Comparison of ENCODE assay signal across 20 cellular contexts in genomic region chr20:62043131-62043914, GRCh38. TPM values are rescaled to one million over a fixed set of nuclear protein-coding genes. Genes with fewer than 3 reads are reported as not detected.
DNase-seq lines count a peak whose midpoint lies in the region; ATAC-seq, FAIRE-seq and TF ChIP-seq lines count a peak whose summit lies in the region.
"Had no signal": no experiment of that assay in that cellular context is flagged by ENCODE, and none has a peak within 500 bp of the region (broad histone marks: within the 10 kb centered on the region; RNA-seq: fewer than 3 reads in every experiment).

No MANE protein-coding gene starts in this region.

- H3K27ac ChIP-seq in breast epithelium, result no peak overlapping the region
- H3K27ac ChIP-seq in K562 (ENCODE audit: extremely low read depth, low read depth, low read length), result peak overlapping the region; percentile 10; the same call in 1 of the 3 replicates
- peak overlapping the region; percentile 71 for H3K27ac ChIP-seq in HepG2 (ENCODE audit: extremely low read length, insufficient read depth, low read length)
- H3K27ac ChIP-seq in testis, result peak overlapping the region; percentile 41 to 66
- no peak overlapping the region for H3K27ac ChIP-seq in prostate gland
- H3K27ac ChIP-seq: HL-60, upper lobe of left lung had no signal

- H3K9me1 ChIP-seq in K562 (ENCODE audit: control insufficient read depth, insufficient read depth, low read length), result no peaks in the 10 kb centered on the region

- H3K79me2 ChIP-seq in K562 (ENCODE audit: control insufficient read depth, insufficient read depth, low read length) (peaks cover 96% of the 10 kb centered on the region), HepG2 (ENCODE audit: insufficient read depth, low read length) (peaks cover 94% of the 10 kb centered on the region)

- TF ChIP-seq EP300 in K562 (IDR thresholded peaks at IDR 0.05; ENCODE audit: low read length) (no peak), HepG2 (IDR thresholded peaks at IDR 0.05; ENCODE audit: low read depth in 2 of 2, low read length in 2 of 2) (peak; percentile 72 to 86), HepG2 (CRISPR knock-in tag; IDR thresholded peaks at IDR 0.05; ENCODE audit: borderline replicate concordance) (peak; percentile 59; the same call in 1 of the 2 replicates)

- H3K27me3 Mint-ChIP-seq in MCF 10A (ENCODE audit: insufficient read depth, unreplicated experiment), result no peaks in the 10 kb centered on the region
- H3K27me3 Mint-ChIP-seq: central memory CD8-positive, alpha-beta T cell had no signal

- no peak overlapping the region for H3K4me3 Mint-ChIP-seq in MCF 10A (ENCODE audit: unreplicated experiment)
- H3K4me3 Mint-ChIP-seq: activated T-helper 1 cell treated with anti-CD3 and anti-CD28 coated beads, Interleukin-12 subunit alpha, Interleukin-12 subunit beta, Interleukin-2, Interleukin-4 antibody, amounts not matched to agents 30 ng/mL and 10 ng/mL and 1 ng/mL, durations not matched to agents 14 hours and 24 hours and 36 hours; central memory CD8-positive, alpha-beta T cell; T-helper 1 cell treated with Interleukin-12 subunit alpha and Interleukin-12 subunit beta and Interleukin-4 antibody, amounts not matched to agents 30 μg/mL and 1 μg/mL, for 36 hours had no signal

- TF ChIP-seq CTCF in MCF 10A (IDR thresholded peaks at IDR 0.05; ENCODE audit: unreplicated experiment) (no peak), breast epithelium (IDR thresholded peaks at IDR 0.05) (no peak), K562 (IDR thresholded peaks at IDR 0.05 in 2 of 3, conservative IDR thresholded peaks at IDR 0.05 in 1 of 3; ENCODE audit: insufficient read depth in 2 of 3, low read depth in 1 of 3, low read length in 3 of 3) (no peak), HepG2 (CRISPR knock-in tag; IDR thresholded peaks at IDR 0.05) (no peak), testis (IDR thresholded peaks at IDR 0.05) (no peak), prostate gland (IDR thresholded peaks at IDR 0.05) (no peak)

- H2AFZ ChIP-seq in K562 (ENCODE audit: low read depth, low read length) (no peak overlapping the region), HepG2 (ENCODE audit: low read length) (no peak overlapping the region)

- POLR2A ChIA-PET in MCF 10A (lab: Yijun Ruan, JAX), result interaction anchor here (0.6 to 0.8 kb wide), 2 partner anchors 79 to 1156 kb away, joined by 3 to 6 read pairs; partner anchors contain the start of gene LSM14B
- POLR2A ChIA-PET in K562 (lab: Yijun Ruan, JAX), result interaction anchor here (0.7 to 2.2 kb wide), 3 partner anchors 10 to 98 kb away, joined by 3 to 6 read pairs (median 4); no protein-coding TSS in a partner anchor
- POLR2A ChIA-PET in HepG2 (lab: Yijun Ruan, JAX), result interaction anchor here (0.6 to 2.5 kb wide), 9 partner anchors 10 to 1229 kb away, joined by 3 to 30 read pairs (median 5); partner anchors contain the start of genes ARFGAP1, LSM14B and TAF4

- no peak overlapping the region for H3K9ac ChIP-seq in K562 (ENCODE audit: insufficient read depth in 1 of 2, low read depth in 2 of 2, low read length in 2 of 2)
- H3K9ac ChIP-seq in HepG2 (ENCODE audit: insufficient read depth, low read depth, low read length), result peak overlapping the region; percentile 52

- intact Hi-C loops in MCF 10A (cut with micrococcal nuclease) (no loop called here), breast epithelium (cut with DNase I; ENCODE audit: low total_unique reads) (no loop called here), K562 (cut with micrococcal nuclease) (no loop called here), HepG2 (cut with micrococcal nuclease; ENCODE audit: unreplicated experiment) (loop anchor here (2.0 kb wide), 1 partner anchor 19 kb away; no protein-coding TSS in a partner anchor), testis (cut with DNase I; ENCODE audit: low total_unique reads) (no loop called here), prostate gland (cut with DNase I) (no loop called here)

- TF ChIP-seq RAD21 in K562 (CRISPR knock-in tag; conservative IDR thresholded peaks at IDR 0.05 in 1 of 2, IDR thresholded peaks at IDR 0.05 in 1 of 2) (no peak), HepG2 (CRISPR knock-in tag; IDR thresholded peaks at IDR 0.05) (peak; percentile 36; the same call in 1 of the 2 replicates)

- H3K4me1 ChIP-seq in breast epithelium (no peaks in the 10 kb centered on the region), K562 (replicated peaks in 1 of 2; ENCODE audit: control insufficient read depth in 2 of 2, insufficient read depth in 2 of 2, low read length in 2 of 2) (peaks cover 8 to 12% of the 10 kb centered on the region in 2 experiments; a peak in 4 of 5 replicates), HepG2 (ENCODE audit: insufficient read depth, low read length) (peaks cover 35% of the 10 kb centered on the region), testis (peaks cover 27% of the 10 kb centered on the region), prostate gland (replicated peaks) (no peaks in the 10 kb centered on the region)

- H3K36me3 ChIP-seq in breast epithelium, result no peaks in the 10 kb centered on the region
- H3K36me3 ChIP-seq in K562 (ENCODE audit: control insufficient read depth, insufficient read depth, low read length), result no peaks in the 10 kb centered on the region
- peaks cover 0 to 4% of the 10 kb centered on the region in 2 experiments; a peak in 2 of 5 replicates for H3K36me3 ChIP-seq in HepG2 (replicated peaks in 1 of 2; ENCODE audit: control insufficient read depth in 1 of 2, insufficient read depth in 2 of 2, low read length in 2 of 2)
- H3K36me3 ChIP-seq in testis (ENCODE audit: low read depth, missing control alignments), result no peaks in the 10 kb centered on the region
- H3K36me3 ChIP-seq in prostate gland, result no peaks in the 10 kb centered on the region
- H3K36me3 ChIP-seq: upper lobe of left lung had no signal

- H3K4me2 ChIP-seq in K562 (ENCODE audit: insufficient read depth, low read length) (no peak overlapping the region), HepG2 (ENCODE audit: low read depth, low read length) (peak overlapping the region; percentile 71)

- DNase-seq in MCF 10A (ENCODE audit: unreplicated experiment) (peak; percentile 57), breast epithelium (ENCODE audit: low spot score in 2 of 2) (no peak), K562 (ENCODE audit: extremely low read depth in 1 of 4, low spot score in 3 of 4) (peak in 1 of 4 experiments; percentile 55), HepG2 (ENCODE audit: low spot score) (peak; percentile 93), testis (peak; percentile 94), prostate gland (ENCODE audit: low spot score) (no peak)
- no peak for DNase-seq in stimulated activated CD4-positive, alpha-beta T cell treated with anti-CD3 and anti-CD28 coated beads, Interleukin-2, amount 100 ng/mL, for 24 hours
- DNase-seq: 8988T; activated CD4-positive, CD25-positive, alpha-beta regulatory T cell; effector memory CD4-positive, alpha-beta T cell; HCEC 1CT; NCI-H446 treated with DMSO at 0.1 percent for 48 hours; SHP77; stimulated activated naive CD4-positive, alpha-beta T cell had no signal

- ATAC-seq in K562 (peak; percentile 89), HepG2 (peak; percentile 94), GM19397 (IDR thresholded peaks at IDR 0.05; ENCODE audit: unreplicated experiment) (no peak)

- no peaks in the 10 kb centered on the region for H3K9me3 Mint-ChIP-seq in MCF 10A (ENCODE audit: unreplicated experiment)
- H3K9me3 Mint-ChIP-seq: activated T-helper 1 cell treated with anti-CD3 and anti-CD28 coated beads, Interleukin-12 subunit alpha, Interleukin-12 subunit beta, Interleukin-2, Interleukin-4 antibody, amounts not matched to agents 30 ng/mL and 10 ng/mL and 1 ng/mL, durations not matched to agents 14 hours and 24 hours and 36 hours; central memory CD8-positive, alpha-beta T cell; T-helper 1 cell treated with Interleukin-12 subunit alpha and Interleukin-12 subunit beta and Interleukin-4 antibody, amounts not matched to agents 30 μg/mL and 1 μg/mL, for 36 hours had no signal

- H3K27ac Mint-ChIP-seq in MCF 10A (ENCODE audit: low read depth, unreplicated experiment), result no peak overlapping the region
- H3K27ac Mint-ChIP-seq: activated T-helper 1 cell treated with anti-CD3 and anti-CD28 coated beads, Interleukin-12 subunit alpha, Interleukin-12 subunit beta, Interleukin-2, Interleukin-4 antibody, amounts not matched to agents 30 ng/mL and 10 ng/mL and 1 ng/mL, durations not matched to agents 14 hours and 24 hours and 36 hours; T-helper 1 cell treated with Interleukin-12 subunit alpha and Interleukin-12 subunit beta and Interleukin-4 antibody, amounts not matched to agents 30 μg/mL and 1 μg/mL, for 36 hours had no signal

- TF ChIP-seq POLR2A in breast epithelium (IDR thresholded peaks at IDR 0.05), result no peak
- no peak for TF ChIP-seq POLR2A in K562 (conservative IDR thresholded peaks at IDR 0.05)
- 0 out of 4 replicates have a peak, but pooled peaks of 1 of the 2 experiments have one; percentile 19 for TF ChIP-seq POLR2A in HepG2 (IDR thresholded peaks at IDR 0.05; ENCODE audit: insufficient read depth in 1 of 2, low read depth in 2 of 2, low read length in 2 of 2)
- TF ChIP-seq POLR2A in testis (IDR thresholded peaks at IDR 0.05), result no peak
- TF ChIP-seq POLR2A in prostate gland (IDR thresholded peaks at IDR 0.05), result no peak

- H3K4me3 ChIP-seq in breast epithelium (no peak overlapping the region), K562 (no peak overlapping the region), HepG2 (replicated peaks in 1 of 3; ENCODE audit: insufficient read depth in 1 of 3, low read depth in 2 of 3, low read length in 3 of 3) (peak overlapping the region; percentile 33 to 54 (median 43)), testis (no peak overlapping the region), prostate gland (no peak overlapping the region)
- H3K4me3 ChIP-seq: upper lobe of left lung had no signal

- peak; percentile 77 for FAIRE-seq in K562 (lab: Jason Lieb, UNC)
- peak; percentile 96 for FAIRE-seq in HepG2 (lab: Jason Lieb, UNC)

- H3K36me3 Mint-ChIP-seq in MCF 10A (ENCODE audit: insufficient read depth, unreplicated experiment), result peaks cover 7% of the 10 kb centered on the region

- H3K9me3 ChIP-seq in breast epithelium (no peaks in the 10 kb centered on the region), K562 (replicated peaks; ENCODE audit: control insufficient read depth, insufficient read depth, low read depth, low read length) (no peaks in the 10 kb centered on the region), HepG2 (ENCODE audit: low read length) (no peaks in the 10 kb centered on the region), testis (no peaks in the 10 kb centered on the region), prostate gland (no peaks in the 10 kb centered on the region)
- H3K9me3 ChIP-seq: upper lobe of left lung had no signal

- peaks cover 13% of the 10 kb centered on the region for H4K20me1 ChIP-seq in K562 (replicated peaks; ENCODE audit: control insufficient read depth, insufficient read depth, low read length)
- peaks cover 32% of the 10 kb centered on the region for H4K20me1 ChIP-seq in HepG2 (ENCODE audit: insufficient read depth, low read length)

- peaks cover 11% of the 10 kb centered on the region for H3K4me1 Mint-ChIP-seq in MCF 10A (ENCODE audit: insufficient read depth, unreplicated experiment)

- no peaks in the 10 kb centered on the region for H3K27me3 ChIP-seq in breast epithelium
- no peaks in the 10 kb centered on the region for H3K27me3 ChIP-seq in K562 (ENCODE audit: control insufficient read depth in 2 of 2, insufficient read depth in 2 of 2, low read length in 2 of 2)
- H3K27me3 ChIP-seq in HepG2 (ENCODE audit: control insufficient read depth in 1 of 2, insufficient read depth in 2 of 2, low read length in 2 of 2), result no peaks in the 10 kb centered on the region
- no peaks in the 10 kb centered on the region for H3K27me3 ChIP-seq in testis
- H3K27me3 ChIP-seq in prostate gland (replicated peaks; ENCODE audit: insufficient read depth), result no peaks in the 10 kb centered on the region
- H3K27me3 ChIP-seq: upper lobe of left lung had no signal

- BruUV-seq in MCF 10A (replicated peaks; lab: Mats Ljungman, UMichigan) (no TSS peak), K562 (replicated peaks; lab: Mats Ljungman, UMichigan) (no TSS peak), HepG2 (replicated peaks; lab: Mats Ljungman, UMichigan) (no TSS peak)

- in situ Hi-C loops in K562 (cut with MboI) (no loop called here), HepG2 (cut with HindIII; ENCODE audit: extremely low pct_ligation_motif_present, low pct_unique_long_range_greater_than_20kb) (no loop called here)

- 73% methylated on average over 17 of the region's 17 CpGs for WGBS in K562 (ENCODE audit: insufficient coverage, low coverage, missing lambda C conversion rate)
- WGBS in HepG2 (ENCODE audit: low lambda C conversion rate), result 22% methylated on average over 17 of the region's 17 CpGs
- WGBS in testis, 2 donors, result 54 to 68% methylated on average over 17 of the region's 17 CpGs
- WGBS in prostate gland, result 76% methylated on average over 17 of the region's 17 CpGs

- CTCF ChIA-PET in MCF 10A (lab: Yijun Ruan, JAX) (no interaction called here), K562 (lab: Yijun Ruan, JAX; ENCODE audit: low intra/inter-chr PET ratio) (no interaction called here), HepG2 (lab: Yijun Ruan, JAX; ENCODE audit: low intra/inter-chr PET ratio, low total read pairs) (no interaction called here)

RNA-seq across cellular contexts. Expression of gene TAF4, which starts 22.4 kb away (rescaled TPM):
- total RNA-seq in MCF 10A (2022) (15.9 and 16.1 TPM in 2 replicates), breast epithelium (10 to 100 TPM; 11.1 to 13.0 (median 12.7) TPM), K562 (2014; rRNA removed) (5.3 and 6.7 TPM in 2 replicates), K562 (2014; rRNA removed; fragmentation: Illumina TruSeq; extraction: Trizol) (5.7 and 7.1 TPM in 2 replicates), K562 (2015; rRNA removed; fragmentation: Illumina TruSeq; extraction: Trizol) (5.6 and 7.8 TPM in 2 replicates), K562 (2021) (20.4 and 28.3 TPM in 2 replicates), HepG2 (2016; rRNA removed; fragmentation: Illumina TruSeq; extraction: Trizol) (12.0 and 12.2 TPM in 2 replicates), testis (100 to 1,000 TPM; 107 to 111 TPM), prostate gland (10 to 100 TPM; 19.9 to 57.1 TPM)
- total RNA-seq in K562 (2011; cell fraction: chromatin; rRNA removed; ENCODE audit: low replicate concordance), result 55.2 and 60.4 TPM in 2 replicates
- total RNA-seq in K562 (2011; cell fraction: nucleolus; rRNA removed), result 24.2 and 29.5 TPM in 2 replicates
- 37.6 and 39.3 TPM in 2 replicates for total RNA-seq in K562 (2011; cell fraction: nucleoplasm; rRNA removed)
- polyA plus RNA-seq in K562 (2011; rRNA removed) (3.6 and 3.9 TPM in 2 replicates), K562 (2014; fragmentation: Illumina TruSeq; extraction: Trizol) (12.4 and 14.6 TPM in 2 replicates), K562 (2014; fragmentation: Nextera tagmentation; extraction: Ambion mirVana) (under 1 TPM; 0.44 to 0.48 TPM), K562 (2014; rRNA removed) (11.5 and 11.6 TPM in 2 replicates), HepG2 (2011; rRNA removed) (5.9 and 6.6 TPM in 2 replicates), testis (ENCODE audit: insufficient read depth, low read depth, low replicate concordance) (30.7 TPM)
- polyA plus RNA-seq in K562 (2011; cell fraction: cytosol; rRNA removed), result 3.1 and 9.7 TPM in 2 replicates
- polyA plus RNA-seq in K562 (2011; cell fraction: nucleus; rRNA removed), result 7.7 and 13.2 TPM in 2 replicates
- polyA plus RNA-seq in K562 (2012), result 10.2 and 14.4 TPM in 2 replicates
- polyA minus RNA-seq in K562 (2011; rRNA and poly(A)+ RNA removed), result 5.4 and 5.6 TPM in 2 replicates
- polyA minus RNA-seq in K562 (2011; cell fraction: cytosol; rRNA and poly(A)+ RNA removed), result 16.1 and 22.1 TPM in 2 replicates
- 6.1 and 8.2 TPM in 2 replicates for polyA minus RNA-seq in K562 (2011; cell fraction: nucleus; rRNA and poly(A)+ RNA removed)
- total RNA-seq in HepG2 (2016; cell fraction: cytosol; rRNA removed; fragmentation: Illumina TruSeq; extraction: Trizol; ENCODE audit: low read depth), result 13.2 and 13.9 TPM in 2 replicates
- 10.5 and 10.7 TPM in 2 replicates for total RNA-seq in HepG2 (2016; cell fraction: insoluble cytoplasmic fraction; rRNA removed; fragmentation: Illumina TruSeq; extraction: Trizol)
- total RNA-seq in HepG2 (2016; cell fraction: membrane; rRNA removed; fragmentation: Illumina TruSeq; extraction: Trizol), result 14.0 and 18.0 TPM in 2 replicates
- total RNA-seq in HepG2 (2016; cell fraction: nucleus; rRNA removed; fragmentation: Illumina TruSeq; extraction: Trizol), result 14.1 and 16.1 TPM in 2 replicates
- polyA plus RNA-seq in HepG2 (2011; cell fraction: cytosol; rRNA removed), result 5.5 and 6.6 TPM in 2 replicates
- polyA plus RNA-seq in HepG2 (2011; cell fraction: nucleus; rRNA removed), result 27.0 and 32.1 TPM in 2 replicates
- 18.4 and 21.6 TPM in 2 replicates for polyA plus RNA-seq in HepG2 (2012)
- polyA plus RNA-seq in HepG2 (2016; cell fraction: cytosol; fragmentation: Illumina TruSeq; extraction: Trizol; ENCODE audit: low read depth), result 2.0 and 2.2 TPM in 2 replicates
- 19.2 and 31.8 TPM in 2 replicates for polyA plus RNA-seq in HepG2 (2016; cell fraction: insoluble cytoplasmic fraction; fragmentation: Illumina TruSeq; extraction: Trizol; ENCODE audit: low read depth)
- 8.0 and 10.2 TPM in 2 replicates for polyA plus RNA-seq in HepG2 (2016; cell fraction: membrane; fragmentation: Illumina TruSeq; extraction: Trizol; ENCODE audit: low read depth)
- 44.2 and 48.9 TPM in 2 replicates for polyA plus RNA-seq in HepG2 (2016; cell fraction: nucleus; fragmentation: Illumina TruSeq; extraction: Trizol; ENCODE audit: insufficient read depth, low read depth)
- 9.9 and 36.8 TPM in 2 replicates for polyA minus RNA-seq in HepG2 (2011; rRNA and poly(A)+ RNA removed; ENCODE audit: low replicate concordance)
- 21.1 and 21.8 TPM in 2 replicates for polyA minus RNA-seq in HepG2 (2011; cell fraction: cytosol; rRNA and poly(A)+ RNA removed)
- polyA minus RNA-seq in HepG2 (2011; cell fraction: nucleus; rRNA and poly(A)+ RNA removed), result 21.1 and 25.4 TPM in 2 replicates

Comparison
In these comparisons a context has a peak if more than half of its experiments do, and no peak if none do; other contexts are left out.
1. DNase-seq: peak in MCF 10A (single experiment), HepG2 (single experiment) and testis (single experiment); none in breast epithelium (0 of 2), stimulated activated CD4-positive, alpha-beta T cell treated with anti-CD3 and anti-CD28 coated beads, Interleukin-2, amount 100 ng/mL, for 24 hours (0 of 2) and prostate gland (single experiment).
2. H3K27ac ChIP-seq: peak in K562 (single experiment), HepG2 (single experiment) and testis (2 of 2); none in breast epithelium (0 of 2) and prostate gland (0 of 2).
3. H3K4me3 ChIP-seq: peak in HepG2 (3 of 3); none in breast epithelium (0 of 3), K562 (single experiment), testis (0 of 2) and prostate gland (0 of 2).